Comparison of ENCODE assay signal across 32 cellular contexts in genomic region chr7:143041346-143041745, GRCh38. TPM values are rescaled to one million over a fixed set of nuclear protein-coding genes. Genes with fewer than 3 reads are reported as not detected.
"Had no signal": no experiment of that assay in that cellular context is flagged by ENCODE, and none has a peak within 500 bp of the region (broad histone marks: within the 10 kb centered on the region; RNA-seq: fewer than 3 reads in every experiment).

No MANE protein-coding gene starts in this region.

- H3K27me3 Mint-ChIP-seq: activated naive CD8-positive, alpha-beta T cell treated with anti-CD3 and anti-CD28 coated beads for 36 hours had no signal

- ATAC-seq: activated CD8-positive, alpha-beta T cell treated with anti-CD3 and anti-CD28 coated beads for 36 hours; activated T-cell treated with anti-CD3 and anti-CD28 coated beads, Interleukin-2, amount 50 U/mL, for 72 hours; activated T-helper 17 cell treated with anti-CD3 and anti-CD28 coated beads, Interleukin-2, amount 50 U/mL, for 72 hours; PC-3 had no signal

- H3K9me3 Mint-ChIP-seq: activated CD4-positive, alpha-beta T cell treated with anti-CD3 and anti-CD28 coated beads, Interleukin-2, amount 10 ng/mL, durations not matched to agents 24 days and 14 days; activated CD8-positive, alpha-beta T cell treated with anti-CD3 and anti-CD28 coated beads for 36 hours; activated naive CD8-positive, alpha-beta T cell treated with anti-CD3 and anti-CD28 coated beads for 36 hours; activated T-cell treated with anti-CD3 and anti-CD28 coated beads, Interleukin-2, amount 50 U/mL, for 72 hours; activated T-helper 17 cell treated with anti-CD3 and anti-CD28 coated beads, Interleukin-2, amount 50 U/mL, for 72 hours had no signal

- H3K4me3 Mint-ChIP-seq: activated CD4-positive, alpha-beta T cell treated with anti-CD3 and anti-CD28 coated beads, Interleukin-2, amount 10 ng/mL, durations not matched to agents 24 days and 14 days; activated CD8-positive, alpha-beta T cell treated with anti-CD3 and anti-CD28 coated beads for 36 hours; activated naive CD8-positive, alpha-beta T cell treated with anti-CD3 and anti-CD28 coated beads for 36 hours; activated T-cell treated with anti-CD3 and anti-CD28 coated beads, Interleukin-2, amount 50 U/mL, for 72 hours; activated T-helper 17 cell treated with anti-CD3 and anti-CD28 coated beads, Interleukin-2, amount 50 U/mL, for 72 hours had no signal

- H3K4me1 Mint-ChIP-seq: activated CD4-positive, alpha-beta T cell treated with anti-CD3 and anti-CD28 coated beads, Interleukin-2, amount 10 ng/mL, durations not matched to agents 24 days and 14 days; activated naive CD8-positive, alpha-beta T cell treated with anti-CD3 and anti-CD28 coated beads for 36 hours; activated T-helper 17 cell treated with anti-CD3 and anti-CD28 coated beads, Interleukin-2, amount 50 U/mL, for 72 hours had no signal

- H3K27ac Mint-ChIP-seq: activated CD4-positive, alpha-beta T cell treated with anti-CD3 and anti-CD28 coated beads, Interleukin-2, amount 10 ng/mL, durations not matched to agents 24 days and 14 days; activated CD8-positive, alpha-beta T cell treated with anti-CD3 and anti-CD28 coated beads for 36 hours; activated naive CD8-positive, alpha-beta T cell treated with anti-CD3 and anti-CD28 coated beads for 36 hours; activated T-cell treated with anti-CD3 and anti-CD28 coated beads, Interleukin-2, amount 50 U/mL, for 72 hours; activated T-helper 17 cell treated with anti-CD3 and anti-CD28 coated beads, Interleukin-2, amount 50 U/mL, for 72 hours had no signal

- H3K36me3 Mint-ChIP-seq: activated naive CD8-positive, alpha-beta T cell treated with anti-CD3 and anti-CD28 coated beads for 36 hours had no signal

- H3K9me3 ChIP-seq: Peyer's patch had no signal

- H3K4me3 ChIP-seq: Peyer's patch had no signal

- DNase-seq: activated CD4-positive, alpha-beta T cell treated with anti-CD3 and anti-CD28 coated beads, Interleukin-2, amount 10 ng/mL, durations not matched to agents 24 days and 14 days; activated CD4-positive, alpha-beta T cell treated with anti-CD3 and anti-CD28 coated beads, Interleukin-2, amount 50 U/mL, for 4 hours; activated CD8-positive, alpha-beta T cell treated with anti-CD3 and anti-CD28 coated beads for 36 hours; activated effector memory CD4-positive, alpha-beta T cell treated with anti-CD3 and anti-CD28 coated beads, Interleukin-2, amount 50 U/mL, for 16 hours; activated naive CD4-positive, alpha-beta T cell; activated naive CD4-positive, alpha-beta T cell treated with anti-CD3 and anti-CD28 coated beads, Interleukin-2, amount 50 U/mL, for 16 hours; activated naive CD8-positive, alpha-beta T cell treated with anti-CD3 and anti-CD28 coated beads for 36 hours; activated T-cell treated with anti-CD3 and anti-CD28 coated beads, Interleukin-2, amount 50 U/mL, for 1 hour; activated T-cell treated with anti-CD3 and anti-CD28 coated beads, Interleukin-2, amount 50 U/mL, for 72 hours; aorta; brain microvascular endothelial cell; central memory CD4-positive, alpha-beta T cell; Kasumi-1; KG1; NCI-H1105; NCI-H1417 treated with DMSO at 0.1 percent for 48 hours; NCI-H1930; NCI-H2081 treated with DMSO at 0.1 percent for 48 hours; NCI-H226; NCI-H446 treated with DMSO at 0.1 percent for 48 hours; NCI-H69; NK-92 treated with Interleukin-12 subunit alpha and Interleukin-12 subunit beta, amount 100 ng/mL, for 24 hours; PC-3; Peyer's patch; RPMI8226; SHP77 treated with DMSO at 0.1 percent for 48 hours; T1000 had no signal

- H3K36me3 ChIP-seq: brain microvascular endothelial cell, Peyer's patch had no signal

- H3K27me3 ChIP-seq: brain microvascular endothelial cell, Peyer's patch had no signal

RNA-seq across cellular contexts. Expression of gene OR6V1, which starts 10.8 kb away (rescaled TPM):
- total RNA-seq: activated CD4-positive, alpha-beta T cell treated with anti-CD3 and anti-CD28 coated beads, Interleukin-2, amount 10 ng/mL, durations not matched to agents 24 days and 14 days; activated CD8-positive, alpha-beta memory T cell treated with anti-CD3 and anti-CD28 coated beads for 36 hours; activated CD8-positive, alpha-beta T cell treated with anti-CD3 and anti-CD28 coated beads for 36 hours; activated naive CD8-positive, alpha-beta T cell treated with anti-CD3 and anti-CD28 coated beads for 36 hours; activated T-cell treated with anti-CD3 and anti-CD28 coated beads, Interleukin-2, amount 50 U/mL, for 72 hours; activated T-helper 17 cell treated with anti-CD3 and anti-CD28 coated beads, Interleukin-2, amount 50 U/mL, for 72 hours; aorta; PC-3; Peyer's patch; SK-MEL-5; T-helper 1 cell treated with Interleukin-12 subunit alpha and Interleukin-12 subunit beta and Interleukin-4 antibody, amounts not matched to agents 30 ng/mL and 1 ng/mL, for 36 hours; T-helper 2 cell treated with Interferon-gamma antibody and Interleukin-4, amounts not matched to agents 100 ng/mL and 5 ng/mL, for 36 hours had no signal
- polyA plus RNA-seq: aorta had no signal

RNA-seq across cellular contexts. Expression of gene OR9A2, which starts 14.4 kb away (rescaled TPM):
- total RNA-seq: activated CD4-positive, alpha-beta T cell treated with anti-CD3 and anti-CD28 coated beads, Interleukin-2, amount 10 ng/mL, durations not matched to agents 24 days and 14 days; activated CD8-positive, alpha-beta memory T cell treated with anti-CD3 and anti-CD28 coated beads for 36 hours; activated CD8-positive, alpha-beta T cell treated with anti-CD3 and anti-CD28 coated beads for 36 hours; activated naive CD8-positive, alpha-beta T cell treated with anti-CD3 and anti-CD28 coated beads for 36 hours; PC-3; Peyer's patch; SK-MEL-5; T-helper 1 cell treated with Interleukin-12 subunit alpha and Interleukin-12 subunit beta and Interleukin-4 antibody, amounts not matched to agents 30 ng/mL and 1 ng/mL, for 36 hours; T-helper 2 cell treated with Interferon-gamma antibody and Interleukin-4, amounts not matched to agents 100 ng/mL and 5 ng/mL, for 36 hours had no signal
- polyA plus RNA-seq: aorta had no signal
